ENCODE assay signal across 9 cellular contexts in the genomic region with DNA sequence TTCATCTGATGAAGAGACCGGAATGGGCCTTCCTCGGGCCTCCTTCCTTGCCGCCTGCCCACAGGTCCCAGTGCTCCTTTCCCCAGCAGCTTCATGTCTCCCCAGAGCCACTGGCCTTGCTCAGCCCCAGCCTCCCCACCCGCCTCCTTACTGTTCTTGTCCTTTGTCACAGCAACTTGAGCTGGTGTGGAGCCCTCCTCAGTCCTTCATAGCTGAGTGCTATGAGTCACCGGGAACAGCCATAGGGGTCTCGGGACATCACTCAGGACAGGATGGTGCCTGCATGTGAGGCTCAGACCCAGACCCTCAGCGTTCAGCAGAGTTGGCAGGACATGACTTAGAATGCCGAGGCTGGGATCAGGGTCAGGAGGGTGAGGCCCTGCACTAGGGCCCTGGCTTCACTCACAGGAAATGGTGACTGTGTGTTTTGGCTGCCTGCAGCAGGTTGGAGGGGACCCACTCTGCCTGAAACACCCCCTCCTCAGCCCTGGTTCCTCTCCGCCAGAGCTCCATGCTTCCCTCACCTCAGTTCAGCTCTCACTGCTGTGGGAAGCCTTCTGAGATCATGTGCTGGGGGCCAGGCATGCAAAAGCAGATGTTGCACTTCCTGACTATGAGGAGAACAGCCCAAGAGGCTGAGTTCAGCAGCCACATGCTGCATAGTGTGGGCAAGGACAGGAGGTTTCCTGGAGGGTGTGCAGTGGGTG. TPM values are rescaled to one million over a fixed set of nuclear protein-coding genes. Genes with fewer than 3 reads are reported as not detected.
DNase-seq lines count a peak whose midpoint lies in the region; ATAC-seq and TF ChIP-seq lines count a peak whose summit lies in the region.
"Had no signal": no experiment of that assay in that cellular context is flagged by ENCODE, and none has a peak within 500 bp of the region (broad histone marks: within the 10 kb centered on the region; RNA-seq: fewer than 3 reads in every experiment).

No MANE protein-coding gene starts in this region.

- CTCF ChIA-PET in OCI-LY7 (lab: Charles Lee; ENCODE audit: unreplicated experiment): interaction anchor here (2.2 kb wide), 1 partner anchor 71 kb away, joined by 7 read pairs; no protein-coding TSS in a partner anchor

- H3K4me3 Mint-ChIP-seq in type B pancreatic cell: no peak overlapping the region

- peak overlapping the region; percentile 28 for H3K4me2 ChIP-seq in OCI-LY7 (ENCODE audit: low read length)

- peaks cover 3% of the 10 kb centered on the region for H3K4me1 Mint-ChIP-seq in type B pancreatic cell (ENCODE audit: unreplicated experiment)

- BruUV-seq in OCI-LY7 (replicated peaks; lab: Mats Ljungman, UMichigan): no TSS peak

- no peak overlapping the region for H3K4me3 ChIP-seq in OCI-LY7 (ENCODE audit: low read depth, low read length, poor library complexity, severe bottlenecking)
- H3K4me3 ChIP-seq: thyroid gland had no signal

- H3K79me2 ChIP-seq in OCI-LY7 (ENCODE audit: insufficient read depth, low read depth, low read length): no peaks in the 10 kb centered on the region

- peak; percentile 69 for ATAC-seq in GM21529 (IDR thresholded peaks at IDR 0.05; ENCODE audit: unreplicated experiment)

- peak overlapping the region; percentile 25 for H3K27ac ChIP-seq in OCI-LY7 (ENCODE audit: low read depth, low read length, poor library complexity, severe bottlenecking)

- no peaks in the 10 kb centered on the region for H3K27me3 Mint-ChIP-seq in type B pancreatic cell

- peaks cover 18% of the 10 kb centered on the region for H3K4me1 ChIP-seq in OCI-LY7 (ENCODE audit: insufficient read depth, low read length, poor library complexity, severe bottlenecking)

- intact Hi-C loops in OCI-LY7 (cut with micrococcal nuclease; ENCODE audit: unreplicated experiment): loop anchor here (10.0 kb wide), 1 partner anchor 230 kb away; a partner anchor contains a TSS

- TF ChIP-seq CTCF in OCI-LY7 (conservative IDR thresholded peaks at IDR 0.05; ENCODE audit: low read length): no peak
- TF ChIP-seq CTCF in type B pancreatic cell (conservative IDR thresholded peaks at IDR 0.05): no peak

- H3K9me2 ChIP-seq in OCI-LY7 (ENCODE audit: insufficient read depth, low read length): no peaks in the 10 kb centered on the region

- peak; percentile 58 for DNase-seq in AG20443 (ENCODE audit: low spot score)
- peak; percentile 62 for DNase-seq in OCI-LY7 (ENCODE audit: low spot score)
- peak; percentile 71 for DNase-seq in islet precursor cell
- DNase-seq in activated T-cell treated with anti-CD3 and anti-CD28 coated beads, Interleukin-2, amount 50 U/mL, for 1 hour: no peak
- DNase-seq in NCI-H1417 treated with DMSO at 0.1 percent for 48 hours (lab: John Stamatoyannopoulos, UW): no peak
- DNase-seq in activated effector memory CD4-positive, alpha-beta T cell treated with anti-CD3 and anti-CD28 coated beads, Interleukin-2, amount 50 U/mL, for 16 hours: no peak
- DNase-seq in type B pancreatic cell (ENCODE audit: extremely low spot score, unreplicated experiment): no peak
- DNase-seq: thyroid gland had no signal

- H3K9me3 Mint-ChIP-seq in type B pancreatic cell: no peaks in the 10 kb centered on the region

- peaks cover 30% of the 10 kb centered on the region for H3K36me3 Mint-ChIP-seq in type B pancreatic cell

- no peak overlapping the region for H3K27ac Mint-ChIP-seq in type B pancreatic cell

- peak overlapping the region; percentile 11; the same call in 1 of the 2 replicates for H2AFZ ChIP-seq in OCI-LY7 (ENCODE audit: low read length)

- no peaks in the 10 kb centered on the region for H3K9me3 ChIP-seq in OCI-LY7 (ENCODE audit: low read length)
- H3K9me3 ChIP-seq: thyroid gland had no signal

- H3K36me3 ChIP-seq in OCI-LY7 (ENCODE audit: insufficient read depth, low read length): peaks cover 7% of the 10 kb centered on the region; the same call in 1 of the 2 replicates

- POLR2A ChIA-PET in OCI-LY7 (lab: Charles Lee): interaction anchor here (0.6 to 1.9 kb wide), 5 partner anchors 8 to 183 kb away, joined by 4 to 5 read pairs (median 4); no protein-coding TSS in a partner anchor

- no peaks in the 10 kb centered on the region for H4K20me1 ChIP-seq in OCI-LY7 (ENCODE audit: insufficient read depth, low read length)

RNA-seq across cellular contexts. Expression of a gene that starts 40.7 kb away (rescaled TPM):
- not detected in 2 replicates for total RNA-seq in OCI-LY7 (2014; rRNA removed; shearing (Covaris generic))
- total RNA-seq in OCI-LY7 (2022) (not detected in 2 replicates), type B pancreatic cell (ENCODE audit: low replicate concordance) (0.17 TPM in 1 of 2 replicates, not detected in the other)
- total RNA-seq: thyroid gland had no signal

Comparison
In these comparisons a context has a peak if more than half of its experiments do, and no peak if none do; other contexts are left out.
1. DNase-seq: peak in AG20443 (single experiment), OCI-LY7 (single experiment) and islet precursor cell (single experiment); none in activated T-cell treated with anti-CD3 and anti-CD28 coated beads, Interleukin-2, amount 50 U/mL, for 1 hour (single experiment), NCI-H1417 treated with DMSO at 0.1 percent for 48 hours (single experiment), activated effector memory CD4-positive, alpha-beta T cell treated with anti-CD3 and anti-CD28 coated beads, Interleukin-2, amount 50 U/mL, for 16 hours (single experiment) and type B pancreatic cell (single experiment).